ENCODE assay signal across 8 cellular contexts in the genomic region with DNA sequence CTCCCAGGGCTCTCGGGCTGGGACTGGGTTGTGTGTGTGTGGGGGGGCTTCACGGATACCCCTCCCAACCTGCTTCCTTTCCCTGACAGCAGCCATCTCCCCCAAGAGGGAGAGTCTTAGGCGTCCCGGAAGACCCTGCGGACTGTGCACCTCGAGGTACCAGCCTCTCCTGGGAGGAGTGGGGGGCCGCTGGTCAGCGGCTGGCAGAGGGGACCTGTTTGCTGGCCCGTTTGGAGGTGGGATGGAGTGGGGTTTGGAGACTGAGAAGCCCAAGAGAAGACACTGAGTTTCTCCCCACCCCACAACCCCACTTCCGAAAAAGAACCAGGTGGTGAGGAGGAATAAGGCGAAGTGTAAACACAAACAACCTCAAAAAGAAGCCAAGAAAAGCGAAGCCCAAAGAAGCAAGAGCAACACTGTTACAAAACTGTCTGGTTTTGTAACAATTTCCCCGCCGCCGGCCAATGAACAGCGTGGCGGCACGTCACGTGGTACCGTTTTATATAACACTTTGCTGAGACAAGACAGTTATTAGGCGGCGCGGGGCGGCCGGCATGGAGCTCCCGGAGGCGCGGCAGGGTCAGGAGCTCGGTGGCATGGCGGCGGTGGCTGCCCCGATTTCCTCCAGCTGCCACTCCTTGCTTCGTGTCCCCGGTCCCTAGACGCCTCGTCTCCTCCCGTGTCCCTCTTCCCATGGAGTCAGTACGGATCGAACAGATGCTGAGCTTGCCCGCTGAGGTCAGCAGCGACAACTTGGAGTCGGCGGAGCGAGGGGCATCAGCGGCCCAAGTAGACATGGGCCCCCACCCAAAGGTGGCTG. TPM values are rescaled to one million over a fixed set of nuclear protein-coding genes. Genes with fewer than 3 reads are reported as not detected.
A peak's percentile ranks its signal among the peaks of the same experiment; 100 is the strongest.
DNase-seq lines count a peak whose midpoint lies in the region; ATAC-seq, FAIRE-seq and TF ChIP-seq lines count a peak whose summit lies in the region.

A gene (plus strand): TSS at position 531 of the 820 bp plus-strand sequence. CDS start 163 bp downstream, at position 694.

- TF ChIP-seq POLR2A in endothelial cell of umbilical vein (IDR thresholded peaks at IDR 0.05; ENCODE audit: low read depth, low read length): no peak

- ATAC-seq in GM18868 (IDR thresholded peaks at IDR 0.05; ENCODE audit: unreplicated experiment) (peak; percentile 32), HG03460 (IDR thresholded peaks at IDR 0.05; ENCODE audit: unreplicated experiment) (no peak), GM21381 (IDR thresholded peaks at IDR 0.05; ENCODE audit: unreplicated experiment) (no peak)

- intact Hi-C loops in endothelial cell of umbilical vein (cut with micrococcal nuclease): no loop called here

- H3K4me2 ChIP-seq in endothelial cell of umbilical vein (ENCODE audit: insufficient read depth, low read length): peak within 1 kb of the TSS; percentile 18

- H4K20me1 ChIP-seq in endothelial cell of umbilical vein (replicated peaks; ENCODE audit: control insufficient read depth, extremely low read depth, insufficient read depth, low read length): no peaks in the 10 kb centered on the region

- H3K4me1 ChIP-seq in endothelial cell of umbilical vein (ENCODE audit: control insufficient read depth, extremely low read depth, insufficient read depth, low read length) (peaks cover 17% of the 10 kb centered on the region), mononuclear cell (ENCODE audit: insufficient read depth, low read length) (peaks cover 35% of the 10 kb centered on the region)

- no peaks in the 10 kb centered on the region for H3K79me2 ChIP-seq in endothelial cell of umbilical vein (ENCODE audit: control insufficient read depth, insufficient read depth, low read length)

- BruUV-seq in endothelial cell of umbilical vein (replicated peaks; lab: Mats Ljungman, UMichigan): no TSS peak

- H3K27me3 ChIP-seq in endothelial cell of umbilical vein (ENCODE audit: control insufficient read depth in 2 of 2, insufficient read depth in 2 of 2, low read length in 2 of 2) (peaks cover 17 to 22% of the 10 kb centered on the region in 2 experiments), mononuclear cell (ENCODE audit: insufficient read depth, low read length) (peaks cover 22% of the 10 kb centered on the region)

- dilution Hi-C loops in endothelial cell of umbilical vein (cut with MboI; ENCODE audit: extremely low pct_ligation_motif_present, low sequenced_read_pairs): no loop called here

- peak; percentile 82 for FAIRE-seq in endothelial cell of umbilical vein (lab: Jason Lieb, UNC)

- no peaks in the 10 kb centered on the region for H3K36me3 ChIP-seq in endothelial cell of umbilical vein (ENCODE audit: control insufficient read depth in 2 of 2, extremely low read depth in 1 of 2, insufficient read depth in 2 of 2, low read length in 2 of 2)

- H3K9ac ChIP-seq in endothelial cell of umbilical vein (replicated peaks; ENCODE audit: extremely low read depth, insufficient read depth, low read length): peak within 1 kb of the TSS; percentile 77

- DNase-seq in NCI-H524 treated with DMSO at 0.1 percent for 48 hours (lab: John Stamatoyannopoulos, UW): peak; percentile 42
- DNase-seq in activated T-cell treated with anti-CD3 and anti-CD28 coated beads for 1 hour (ENCODE audit: low read depth): peak; percentile 50
- DNase-seq in endothelial cell of umbilical vein (ENCODE audit: low read depth, low spot score): peak; percentile 58
- peak; percentile 16 to 21 for DNase-seq in stimulated activated CD8-positive, alpha-beta memory T cell treated with anti-CD3 and anti-CD28 coated beads, Interleukin-15, amount 100 ng/mL, for 48 hours (ENCODE audit: low read depth in 2 of 2)

- H3K9me1 ChIP-seq in endothelial cell of umbilical vein (replicated peaks; ENCODE audit: control insufficient read depth, extremely low read depth, insufficient read depth, low read length): no peaks in the 10 kb centered on the region

- POLR2A ChIA-PET in endothelial cell of umbilical vein (lab: Charles Lee): no interaction called here

- no peak within 1 kb of the TSS for H3K27ac ChIP-seq in endothelial cell of umbilical vein (ENCODE audit: insufficient read depth, low read depth, low read length)

- H3K4me3 ChIP-seq in endothelial cell of umbilical vein (replicated peaks in 1 of 3; ENCODE audit: insufficient read depth in 1 of 3, low read depth in 1 of 3, low read length in 3 of 3) (peak within 1 kb of the TSS; percentile 68 to 91 (median 72)), mononuclear cell (ENCODE audit: low read length) (peak within 1 kb of the TSS; percentile 41)

- H2AFZ ChIP-seq in endothelial cell of umbilical vein (ENCODE audit: low read depth, low read length): peak within 1 kb of the TSS; percentile 38

- TF ChIP-seq CTCF in endothelial cell of umbilical vein (IDR thresholded peaks at IDR 0.05; ENCODE audit: extremely low read depth in 1 of 2, insufficient read depth in 1 of 2, low read depth in 1 of 2, low read length in 2 of 2): no peak

- H3K9me3 ChIP-seq in endothelial cell of umbilical vein (replicated peaks; ENCODE audit: control insufficient read depth, insufficient read depth, low read length) (no peaks in the 10 kb centered on the region), mononuclear cell (ENCODE audit: low read depth, low read length) (no peaks in the 10 kb centered on the region)

- CTCF ChIA-PET in endothelial cell of umbilical vein (lab: Charles Lee): no interaction called here

TF ChIP-seq in endothelial cell of umbilical vein, 7 proteins besides CTCF, POLR2A, EP300 and RAD21:
- TF ChIP-seq, protein P1, sequence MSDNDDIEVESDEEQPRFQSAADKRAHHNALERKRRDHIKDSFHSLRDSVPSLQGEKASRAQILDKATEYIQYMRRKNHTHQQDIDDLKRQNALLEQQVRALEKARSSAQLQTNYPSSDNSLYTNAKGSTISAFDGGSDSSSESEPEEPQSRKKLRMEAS (IDR thresholded peaks at IDR 0.05; ENCODE audit: insufficient read depth, insufficient read length): peak; percentile 37
- no peak for TF ChIP-seq FOS (IDR thresholded peaks at IDR 0.05; ENCODE audit: borderline replicate concordance, insufficient read depth, low read length)

RNA-seq across cellular contexts. Expression of the gene that starts here (rescaled TPM):
- 7.9 and 13.3 TPM in 2 replicates for total RNA-seq in endothelial cell of umbilical vein
- 4.1 and 4.4 TPM in 2 replicates for polyA plus RNA-seq in endothelial cell of umbilical vein
- 3.7 and 3.9 TPM in 2 replicates for polyA plus RNA-seq in endothelial cell of umbilical vein (2011; cell fraction: cytosol; rRNA removed)
- polyA plus RNA-seq in endothelial cell of umbilical vein (2011; cell fraction: nucleus; rRNA removed): 13.9 and 14.5 TPM in 2 replicates
- polyA plus RNA-seq in endothelial cell of umbilical vein (2012): 1.8 and 2.4 TPM in 2 replicates
- polyA minus RNA-seq in endothelial cell of umbilical vein: 16.5 and 16.8 TPM in 2 replicates
- 15.6 TPM for polyA minus RNA-seq in endothelial cell of umbilical vein (2011; cell fraction: cytosol; rRNA and poly(A)+ RNA removed)
- 12.7 and 13.6 TPM in 2 replicates for polyA minus RNA-seq in endothelial cell of umbilical vein (2011; cell fraction: nucleus; rRNA and poly(A)+ RNA removed)
- total RNA-seq in mononuclear cell: 21.0 TPM
